In genomic region chr2:74628538-74629105, GRCh38 we compare ENCODE assay signal across 20 cellular contexts. TPM values are rescaled to one million over a fixed set of nuclear protein-coding genes. Genes with fewer than 3 reads are reported as not detected.
DNase-seq lines count a peak whose midpoint lies in the region; ATAC-seq, FAIRE-seq and TF ChIP-seq lines count a peak whose summit lies in the region.
"Had no signal": no experiment of that assay in that cellular context is flagged by ENCODE, and none has a peak within 500 bp of the region (broad histone marks: within the 10 kb centered on the region; RNA-seq: fewer than 3 reads in every experiment).

No MANE protein-coding gene starts in this region.

- H3F3A ChIP-seq in SK-N-SH (replicated peaks; ENCODE audit: insufficient read depth): peaks cover 2% of the 10 kb centered on the region

- H3K9me3 ChIP-seq in SK-N-SH: no peaks in the 10 kb centered on the region
- H3K9me3 ChIP-seq: BLaER1, Caco-2, HAP-1 had no signal

- no peak for TF ChIP-seq CTCF in SK-N-SH (IDR thresholded peaks at IDR 0.05)

- FAIRE-seq in A204.1 (lab: Jason Lieb, UNC) (peak; percentile 54), HTR-8/SVneo (lab: Jason Lieb, UNC) (peak; percentile 23), urothelium cell line (lab: Jason Lieb, UNC) (peak; percentile 74)
- FAIRE-seq: G401.6, GM12892, H54 had no signal

- H3K27me3 ChIP-seq in SK-N-SH (ENCODE audit: insufficient read depth): no peaks in the 10 kb centered on the region
- H3K27me3 ChIP-seq: BLaER1 had no signal

- no peaks in the 10 kb centered on the region for H4K20me1 ChIP-seq in SK-N-SH (ENCODE audit: insufficient read depth)
- H4K20me1 ChIP-seq: BLaER1 had no signal

- H3K4me2 ChIP-seq in SK-N-SH: no peak overlapping the region
- H3K4me2 ChIP-seq: BLaER1 had no signal

- no peak for TF ChIP-seq RAD21 in SK-N-SH (IDR thresholded peaks at IDR 0.05; ENCODE audit: low read length)

- H3K4me3 ChIP-seq in SK-N-SH (ENCODE audit: low read depth in 2 of 2, low read length in 1 of 2): no peak overlapping the region
- H3K4me3 ChIP-seq: BLaER1, HAP-1 had no signal

- H3K79me2 ChIP-seq in SK-N-SH (ENCODE audit: insufficient read depth): no peaks in the 10 kb centered on the region

- DNase-seq in SK-N-SH (no peak), HTR-8/SVneo (ENCODE audit: insufficient read length, low spot score) (no peak), urothelium cell line (ENCODE audit: low spot score) (no peak), pons (ENCODE audit: low spot score) (no peak)
- DNase-seq: Caco-2; CD4-positive, CD25-positive, alpha-beta regulatory T cell; CD8-positive, alpha-beta T cell; DMS153; DND-41; GOT3 had no signal

- CTCF ChIA-PET in SK-N-SH (lab: Yijun Ruan, JAX): interaction anchor here (1.2 to 1.5 kb wide), 2 partner anchors 14 to 47 kb away, joined by 3 read pairs; no protein-coding TSS in a partner anchor

- no peak overlapping the region for H3K27ac ChIP-seq in SK-N-SH (ENCODE audit: low read depth in 2 of 2, low read length in 1 of 2)
- H3K27ac ChIP-seq: 22Rv1, BLaER1, C4-2B had no signal

- H3K36me3 ChIP-seq in SK-N-SH (replicated peaks in 1 of 2; ENCODE audit: control insufficient read depth in 1 of 2, insufficient read depth in 2 of 2, low read length in 1 of 2): no peaks in the 10 kb centered on the region
- H3K36me3 ChIP-seq: BLaER1, HAP-1 had no signal

- TF ChIP-seq EP300 in SK-N-SH (IDR thresholded peaks at IDR 0.05; ENCODE audit: borderline replicate concordance in 1 of 2, low read depth in 1 of 2, low read length in 1 of 2): no peak

- H3K9ac ChIP-seq in SK-N-SH: no peak overlapping the region
- H3K9ac ChIP-seq: BLaER1 had no signal

- no peaks in the 10 kb centered on the region for H3K9me2 ChIP-seq in SK-N-SH

- WGBS in SK-N-SH (ENCODE audit: low lambda C conversion rate): 74% methylated on average over 3 of the region's 3 CpGs

- H3K4me1 ChIP-seq in SK-N-SH (ENCODE audit: control insufficient read depth in 1 of 2, insufficient read depth in 2 of 2, low read depth in 1 of 2, low read length in 1 of 2): no peaks in the 10 kb centered on the region; a peak in 1 of 4 replicates
- H3K4me1 ChIP-seq: BLaER1, Caco-2, HAP-1 had no signal

- 0 out of 2 replicates have a peak overlapping the region, but pooled peaks have one; percentile 8 for H2AFZ ChIP-seq in SK-N-SH (ENCODE audit: low read depth)

- POLR2A ChIA-PET in SK-N-SH (lab: Yijun Ruan, JAX): no interaction called here

- ATAC-seq in SK-N-SH treated with all-trans-retinoic acid at 6 μM for 48 hours: no peak
- ATAC-seq in HG02642 (IDR thresholded peaks at IDR 0.05; ENCODE audit: poor library complexity, unreplicated experiment): no peak
- ATAC-seq: CD8-positive, alpha-beta T cell had no signal

TF ChIP-seq in SK-N-SH, 30 proteins besides CTCF, POLR2A, EP300 and RAD21:
- TF ChIP-seq EZH2phosphoT487 (IDR thresholded peaks at IDR 0.05; ENCODE audit: borderline replicate concordance, low read depth): no peak
- no peak for TF ChIP-seq ZBTB33 (IDR thresholded peaks at IDR 0.05; ENCODE audit: borderline replicate concordance, low read depth)
- TF ChIP-seq GABPA (IDR thresholded peaks at IDR 0.05; ENCODE audit: low read depth): no peak
- TF ChIP-seq TAF1 (IDR thresholded peaks at IDR 0.05; ENCODE audit: borderline replicate concordance, low read depth, low read length): no peak
- no peak for TF ChIP-seq NRF1 (IDR thresholded peaks at IDR 0.05; ENCODE audit: low read depth, low read length)
- TF ChIP-seq GATA2 (CRISPR knock-in tag; IDR thresholded peaks at IDR 0.05): no peak
- TF ChIP-seq FOXJ3 (CRISPR knock-in tag; IDR thresholded peaks at IDR 0.05): no peak
TF ChIP-seq in SK-N-SH: peak in this region for 0.

TF ChIP-seq in SK-N-SH treated with all-trans-retinoic acid at 6 μM for 48 hours, 23 proteins besides CTCF, POLR2A, EP300 and RAD21:
- no peak for TF ChIP-seq ZFP30 (CRISPR knock-in tag; IDR thresholded peaks at IDR 0.05)
- TF ChIP-seq ZNF8 (CRISPR knock-in tag; IDR thresholded peaks at IDR 0.05): no peak
- no peak for TF ChIP-seq ZC3H10 (CRISPR knock-in tag; IDR thresholded peaks at IDR 0.05)
- TF ChIP-seq TOX (CRISPR knock-in tag; IDR thresholded peaks at IDR 0.05; ENCODE audit: borderline replicate concordance): no peak

RNA-seq across cellular contexts. Expression of gene M1AP, which starts 19.5 kb away (rescaled TPM):
- 0.02 and 0.03 TPM in 2 replicates for polyA plus RNA-seq in SK-N-SH (2012; rRNA removed)
- 0.04 and 0.06 TPM in 2 replicates for polyA plus RNA-seq in SK-N-SH (2012; cell fraction: cytosol; rRNA removed)
- 0.14 and 0.27 TPM in 2 replicates for polyA plus RNA-seq in SK-N-SH (2012; cell fraction: nucleus; rRNA removed)
- polyA plus RNA-seq: CD4-positive, CD25-positive, alpha-beta regulatory T cell had no signal

RNA-seq across cellular contexts. Expression of gene SEMA4F, which starts 25.4 kb away (rescaled TPM):
- polyA plus RNA-seq in SK-N-SH (2012; rRNA removed): 17.3 and 19.1 TPM in 2 replicates
- 11.1 and 14.4 TPM in 2 replicates for polyA plus RNA-seq in SK-N-SH (2012; cell fraction: cytosol; rRNA removed)
- polyA plus RNA-seq in SK-N-SH (2012; cell fraction: nucleus; rRNA removed): 22.9 and 25.0 TPM in 2 replicates
